ENCODE assay signal across 9 cellular contexts in the genomic region with DNA sequence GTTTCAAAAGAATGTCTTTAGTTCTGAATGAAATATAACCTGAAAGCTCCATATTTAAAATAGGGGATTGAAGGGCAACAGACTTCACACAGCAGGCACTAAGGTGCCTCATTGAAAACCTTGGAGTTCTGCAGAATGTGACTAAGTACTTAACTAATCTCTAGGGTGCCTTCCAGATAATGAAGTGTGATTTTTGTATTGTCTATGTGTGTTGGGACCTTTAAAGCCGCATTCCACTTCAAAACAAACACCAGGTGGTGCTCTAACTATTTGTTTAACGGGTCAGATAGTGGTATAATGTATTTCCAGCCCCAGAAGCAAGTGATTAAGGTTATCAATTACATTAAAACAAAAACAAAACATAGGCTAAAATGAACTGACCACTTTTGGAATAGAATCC. TPM values are rescaled to one million over a fixed set of nuclear protein-coding genes. Genes with fewer than 3 reads are reported as not detected.
DNase-seq lines count a peak whose midpoint lies in the region; FAIRE-seq and TF ChIP-seq lines count a peak whose summit lies in the region.
"Had no signal": no experiment of that assay in that cellular context is flagged by ENCODE, and none has a peak within 500 bp of the region (broad histone marks: within the 10 kb centered on the region; RNA-seq: fewer than 3 reads in every experiment).

No MANE protein-coding gene starts in this region.

- H3K27me3 ChIP-seq in small intestine (ENCODE audit: control insufficient read depth in 2 of 2, insufficient read depth in 2 of 2, low read length in 2 of 2) = no peaks in the 10 kb centered on the region
- H3K27me3 ChIP-seq in sigmoid colon = no peaks in the 10 kb centered on the region

- WGBS in small intestine, 3 donors = 16 to 34% (median 22%) methylated on average over 2 of the region's 2 CpGs
- WGBS in sigmoid colon, 2 donors = 15 to 46% methylated on average over 2 of the region's 2 CpGs

- H3K4me1 ChIP-seq in small intestine (ENCODE audit: control insufficient read depth in 2 of 2, insufficient read depth in 1 of 2, low read depth in 1 of 2, low read length in 1 of 2) (no peaks in the 10 kb centered on the region), sigmoid colon (peaks cover 0 to 10% (median 0%) of the 10 kb centered on the region in 4 donors)

- FAIRE-seq in small intestine (lab: Jason Lieb, UNC) = no peak

- intact Hi-C loops in sigmoid colon (cut with DNase I) = no loop called here

- no peaks in the 10 kb centered on the region for H3K9me3 ChIP-seq in small intestine (ENCODE audit: control insufficient read depth, low read depth)
- no peaks in the 10 kb centered on the region for H3K9me3 ChIP-seq in sigmoid colon

- H3K4me3 ChIP-seq in fibroblast of mammary gland (ENCODE audit: control insufficient read depth, low read depth, low read length) = no peak overlapping the region
- H3K4me3 ChIP-seq in small intestine (ENCODE audit: low read depth in 1 of 2, low read length in 2 of 2) = no peak overlapping the region
- no peak overlapping the region for H3K4me3 ChIP-seq in sigmoid colon

- TF ChIP-seq POLR2A in sigmoid colon (IDR thresholded peaks at IDR 0.05) = no peak

- TF ChIP-seq EP300 in sigmoid colon (IDR thresholded peaks at IDR 0.05) = no peak

- H3K27ac ChIP-seq in small intestine (ENCODE audit: low read depth in 1 of 2, low read length in 1 of 2) = no peak overlapping the region
- no peak overlapping the region for H3K27ac ChIP-seq in sigmoid colon

- H3K36me3 ChIP-seq in small intestine (ENCODE audit: control insufficient read depth in 2 of 2, insufficient read depth in 2 of 2, low read length in 2 of 2) (peaks cover 17 to 21% of the 10 kb centered on the region in 2 donors), sigmoid colon (peaks cover 5 to 89% (median 13%) of the 10 kb centered on the region in 4 donors)

- DNase-seq in NCI-H2081 (lab: John Stamatoyannopoulos, UW) = peak; percentile 2 to 33
- no peak for DNase-seq in NCI-H2081 treated with DMSO at 0.1 percent for 48 hours (lab: John Stamatoyannopoulos, UW)
- DNase-seq in NCI-H69 (lab: John Stamatoyannopoulos, UW) = peak; percentile 35
- DNase-seq in fibroblast of mammary gland (ENCODE audit: low read depth) = peak; percentile 46
- DNase-seq in small intestine = peak; percentile 18
- DNase-seq in NCI-H1048 (lab: John Stamatoyannopoulos, UW) = no peak
- DNase-seq in sigmoid colon = no peak
- no peak for DNase-seq in activated T-cell treated with anti-CD3 and anti-CD28 coated beads, Interleukin-2, amount 50 U/mL, for 1 hour
- DNase-seq: stimulated activated CD4-positive, alpha-beta T cell treated with anti-CD3 and anti-CD28 coated beads, Interleukin-15, amount 100 ng/mL, for 24 hours had no signal

- TF ChIP-seq CTCF in fibroblast of mammary gland (conservative IDR thresholded peaks at IDR 0.05; ENCODE audit: control insufficient read depth, insufficient read depth, low read depth, low read length) (peak; percentile 44), sigmoid colon (IDR thresholded peaks at IDR 0.05) (no peak)

RNA-seq across cellular contexts. Expression of gene TFG, which starts 28.0 kb away (rescaled TPM):
- polyA plus RNA-seq in small intestine (100 to 1,000 TPM in 2 of 3 donors, 10 to 100 TPM in 1; 89.7 to 196 (median 125) TPM), sigmoid colon (100 to 1,000 TPM in 1 of 3 donors, 10 to 100 TPM in 2; 83.5 to 139 (median 94.9) TPM)
- total RNA-seq in sigmoid colon = 10 to 100 TPM; 52.0 to 64.9 (median 55.0) TPM

Comparison
In these comparisons a context has a peak if more than half of its experiments do, and no peak if none do; other contexts are left out.
1. DNase-seq: peak in NCI-H2081 (2 of 2), NCI-H69 (single experiment), fibroblast of mammary gland (single experiment) and small intestine (single experiment); none in NCI-H2081 treated with DMSO at 0.1 percent for 48 hours (single experiment), NCI-H1048 (single experiment), sigmoid colon (single experiment) and activated T-cell treated with anti-CD3 and anti-CD28 coated beads, Interleukin-2, amount 50 U/mL, for 1 hour (single experiment).